1 cellular context compared by ENCODE assay signal in genomic region chr1:153929981-153930948, GRCh38.
TF ChIP-seq lines count a peak whose summit lies in the region.

No MANE protein-coding gene starts in this region.

TF ChIP-seq in SK-N-SH, 30 proteins besides CTCF, POLR2A, EP300 and RAD21 (continued from another document):
- TF ChIP-seq ZBTB33 (IDR thresholded peaks at IDR 0.05; ENCODE audit: borderline replicate concordance, low read depth), result no peak
- no peak for TF ChIP-seq SIN3A (IDR thresholded peaks at IDR 0.05; ENCODE audit: borderline replicate concordance, low read depth, low read length)
- TF ChIP-seq NFIC (IDR thresholded peaks at IDR 0.05; ENCODE audit: borderline replicate concordance), result no peak
- TF ChIP-seq GATA2 (CRISPR knock-in tag; IDR thresholded peaks at IDR 0.05), result no peak
- no peak for TF ChIP-seq RCOR1 (IDR thresholded peaks at IDR 0.05; ENCODE audit: low read length)
- no peak for TF ChIP-seq FOSL2 (IDR thresholded peaks at IDR 0.05; ENCODE audit: borderline replicate concordance, low read depth)
- no peak for TF ChIP-seq MEF2A (IDR thresholded peaks at IDR 0.05; ENCODE audit: borderline replicate concordance, low read depth)
- TF ChIP-seq IRF3 (IDR thresholded peaks at IDR 0.05; ENCODE audit: low read depth, low read length), result no peak
